17 cellular contexts compared by ENCODE assay signal in the genomic region with DNA sequence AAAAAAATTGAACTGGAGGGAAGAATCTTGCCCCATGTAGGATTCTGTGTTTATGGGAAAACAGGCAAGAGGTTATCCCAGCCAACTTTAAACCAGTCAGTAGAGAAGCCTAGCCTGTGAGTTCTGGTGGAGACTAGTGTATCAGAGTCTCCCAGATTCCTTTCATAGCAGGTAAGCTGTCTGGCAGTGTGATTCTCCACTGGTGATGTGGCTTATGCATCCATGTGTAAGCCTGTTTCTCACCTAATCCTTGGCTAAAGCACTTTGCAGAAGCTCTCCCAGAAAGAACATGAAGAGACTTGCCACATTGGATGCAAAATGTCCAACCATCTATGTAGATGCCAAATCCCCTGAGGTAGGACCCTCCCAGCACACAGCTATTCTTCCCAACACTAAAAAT.
DNase-seq lines count a peak whose midpoint lies in the region; ATAC-seq, FAIRE-seq and TF ChIP-seq lines count a peak whose summit lies in the region.
"Had no signal": no experiment of that assay in that cellular context is flagged by ENCODE, and none has a peak within 500 bp of the region (broad histone marks: within the 10 kb centered on the region; RNA-seq: fewer than 3 reads in every experiment).

No MANE protein-coding gene starts in this region.

- H3K27me3 ChIP-seq in endodermal cell (ENCODE audit: control insufficient read depth, insufficient read depth, low read length, poor library complexity, severe bottlenecking) (no peaks in the 10 kb centered on the region), right lobe of liver (no peaks in the 10 kb centered on the region)
- H3K27me3 ChIP-seq: colonic mucosa, right atrium auricular region, vagina had no signal

- no peak for TF ChIP-seq EP300 in A549 (IDR thresholded peaks at IDR 0.05)

- H3K4me1 Mint-ChIP-seq in endodermal cell: no peaks in the 10 kb centered on the region

- TF ChIP-seq POLR2A in A549 (IDR thresholded peaks at IDR 0.05; ENCODE audit: low read length): no peak
- no peak for TF ChIP-seq POLR2A in right lobe of liver (IDR thresholded peaks at IDR 0.05)

- H3K36me3 Mint-ChIP-seq in endodermal cell (ENCODE audit: low read depth): peaks cover 32% of the 10 kb centered on the region

- H3K9me3 Mint-ChIP-seq in endodermal cell: no peaks in the 10 kb centered on the region
- H3K9me3 Mint-ChIP-seq: activated CD4-positive, alpha-beta T cell treated with anti-CD3 and anti-CD28 coated beads, Interleukin-2, amount 10 ng/mL, durations not matched to agents 24 days and 14 days; IgD-negative memory B cell; nephron progenitor cell; stimulated activated naive CD8-positive, alpha-beta T cell treated with anti-CD3 and anti-CD28 coated beads, Interleukin-15, Interleukin-2, amounts not matched to agents 100 ng/mL and 50 ng/mL, for 24 hours had no signal

- H3K9me3 ChIP-seq in A549 (no peaks in the 10 kb centered on the region), endodermal cell (ENCODE audit: control insufficient read depth, low read length) (no peaks in the 10 kb centered on the region), right lobe of liver (no peaks in the 10 kb centered on the region)
- H3K9me3 ChIP-seq: colonic mucosa, right atrium auricular region, vagina had no signal

- DNase-seq in A549 (ENCODE audit: low read depth in 1 of 2, low spot score in 1 of 2) (peak in 1 of 2 experiments; percentile 36), NCI-H526 (lab: John Stamatoyannopoulos, UW) (peak; percentile 40 to 69), endodermal cell (no peak), right lobe of liver (no peak), hippocampal formation (lab: John Stamatoyannopoulos, UW) (no peak), ACHN (no peak)
- DNase-seq: activated CD4-positive, alpha-beta T cell treated with anti-CD3 and anti-CD28 coated beads, Interleukin-2, amount 10 ng/mL, durations not matched to agents 24 days and 14 days; colonic mucosa; NCI-H1694 treated with DMSO at 0.1 percent for 48 hours; NCI-H524 treated with DMSO at 0.1 percent for 48 hours; nephron progenitor cell had no signal

- intact Hi-C loops in right lobe of liver (cut with DNase I): no loop called here

- H3K27ac Mint-ChIP-seq in endodermal cell: peak overlapping the region; percentile 14
- H3K27ac Mint-ChIP-seq: activated CD4-positive, alpha-beta T cell treated with anti-CD3 and anti-CD28 coated beads, Interleukin-2, amount 10 ng/mL, durations not matched to agents 24 days and 14 days; IgD-negative memory B cell; nephron progenitor cell; stimulated activated naive CD8-positive, alpha-beta T cell treated with anti-CD3 and anti-CD28 coated beads, Interleukin-15, Interleukin-2, amounts not matched to agents 100 ng/mL and 50 ng/mL, for 24 hours had no signal

- no peak for TF ChIP-seq RAD21 in A549 (conservative IDR thresholded peaks at IDR 0.05 in 1 of 2, IDR thresholded peaks at IDR 0.05 in 1 of 2)

- H3K36me3 ChIP-seq in endodermal cell (ENCODE audit: control insufficient read depth, insufficient read depth, low read length) (peaks cover 8% of the 10 kb centered on the region), right lobe of liver (peaks cover 0 to 8% (median under 1%) of the 10 kb centered on the region in 4 donors)
- H3K36me3 ChIP-seq: right atrium auricular region, vagina had no signal

- H3K27ac ChIP-seq in A549 (peak overlapping the region; percentile 54 to 81), endodermal cell (ENCODE audit: low read depth, low read length) (no peak overlapping the region), right lobe of liver (peak overlapping the region; percentile 65 to 91 (median 72))
- H3K27ac ChIP-seq: colonic mucosa, right atrium auricular region, vagina had no signal

- CTCF ChIA-PET in A549 (lab: Yijun Ruan, JAX): interaction anchor here (0.9 to 1.6 kb wide), 3 partner anchors 121 to 391 kb away, joined by 3 to 6 read pairs (median 3); no protein-coding TSS in a partner anchor

- POLR2A ChIA-PET in A549 (lab: Yijun Ruan, JAX): no interaction called here

- H3K4me3 Mint-ChIP-seq in endodermal cell: no peak overlapping the region
- H3K4me3 Mint-ChIP-seq: activated CD4-positive, alpha-beta T cell treated with anti-CD3 and anti-CD28 coated beads, Interleukin-2, amount 10 ng/mL, durations not matched to agents 24 days and 14 days; IgD-negative memory B cell; nephron progenitor cell; stimulated activated naive CD8-positive, alpha-beta T cell treated with anti-CD3 and anti-CD28 coated beads, Interleukin-15, Interleukin-2, amounts not matched to agents 100 ng/mL and 50 ng/mL, for 24 hours had no signal

- peak; percentile 76 to 77; a peak in 5 of 6 replicates for ATAC-seq in A549
- peak in 3 of 4 donors; percentile 38 to 52 (median 52) for ATAC-seq in right lobe of liver
- ATAC-seq in HG03135 (IDR thresholded peaks at IDR 0.05; ENCODE audit: unreplicated experiment): no peak
- ATAC-seq in HG02852 (IDR thresholded peaks at IDR 0.05; ENCODE audit: unreplicated experiment): no peak

- FAIRE-seq in A549 (lab: Jason Lieb, UNC): no peak

- H3K27me3 Mint-ChIP-seq in endodermal cell (ENCODE audit: insufficient read depth): no peaks in the 10 kb centered on the region
- H3K27me3 Mint-ChIP-seq: activated CD4-positive, alpha-beta T cell treated with anti-CD3 and anti-CD28 coated beads, Interleukin-2, amount 10 ng/mL, durations not matched to agents 24 days and 14 days; IgD-negative memory B cell; stimulated activated naive CD8-positive, alpha-beta T cell treated with anti-CD3 and anti-CD28 coated beads, Interleukin-15, Interleukin-2, amounts not matched to agents 100 ng/mL and 50 ng/mL, for 24 hours had no signal

- H3K9ac ChIP-seq in endodermal cell (ENCODE audit: extremely low read depth, low read length, poor library complexity, severe bottlenecking): peak overlapping the region; percentile 26

- in situ Hi-C loops in ACHN (cut with HindIII; ENCODE audit: low pct_ligation_motif_present, low pct_unique_long_range_greater_than_20kb, low sequenced_read_pairs): no loop called here

- TF ChIP-seq CTCF in A549 (IDR thresholded peaks at IDR 0.05): no peak
- no peak for TF ChIP-seq CTCF in endodermal cell (conservative IDR thresholded peaks at IDR 0.05)
- no peak for TF ChIP-seq CTCF in right lobe of liver (IDR thresholded peaks at IDR 0.05)

- H3K4me3 ChIP-seq in A549 (no peak overlapping the region), endodermal cell (ENCODE audit: low read length) (no peak overlapping the region), right lobe of liver (no peak overlapping the region)
- H3K4me3 ChIP-seq: colonic mucosa, right atrium auricular region, vagina had no signal

- H3K4me1 ChIP-seq in A549: peaks cover 50% of the 10 kb centered on the region
- no peaks in the 10 kb centered on the region for H3K4me1 ChIP-seq in endodermal cell (ENCODE audit: control insufficient read depth, insufficient read depth, low read length)
- peaks cover 0 to 67% (median 25%) of the 10 kb centered on the region in 4 donors for H3K4me1 ChIP-seq in right lobe of liver
- H3K4me1 ChIP-seq: right atrium auricular region had no signal

- H3K4me2 ChIP-seq in A549: peak overlapping the region; percentile 64

TF ChIP-seq in A549, 52 proteins besides CTCF, POLR2A, EP300 and RAD21:
- no peak for TF ChIP-seq REST (IDR thresholded peaks at IDR 0.05)
- TF ChIP-seq, protein P1, sequence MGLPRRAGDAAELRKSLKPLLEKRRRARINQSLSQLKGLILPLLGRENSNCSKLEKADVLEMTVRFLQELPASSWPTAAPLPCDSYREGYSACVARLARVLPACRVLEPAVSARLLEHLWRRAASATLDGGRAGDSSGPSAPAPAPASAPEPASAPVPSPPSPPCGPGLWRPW (IDR thresholded peaks at IDR 0.05): no peak
- no peak for TF ChIP-seq PHF8 (IDR thresholded peaks at IDR 0.05; ENCODE audit: borderline replicate concordance, low read depth)
- TF ChIP-seq JUN (IDR thresholded peaks at IDR 0.05): no peak
- TF ChIP-seq FOSB (CRISPR knock-in tag; IDR thresholded peaks at IDR 0.05): no peak
- TF ChIP-seq CEBPB (IDR thresholded peaks at IDR 0.05): no peak
- no peak for TF ChIP-seq JUNB (IDR thresholded peaks at IDR 0.05)
- no peak for TF ChIP-seq HOXB5 (CRISPR knock-in tag; IDR thresholded peaks at IDR 0.05)
- TF ChIP-seq HOXB13 (CRISPR knock-in tag; IDR thresholded peaks at IDR 0.05; ENCODE audit: low read depth): no peak
- no peak for TF ChIP-seq NPAS2 (CRISPR knock-in tag; IDR thresholded peaks at IDR 0.05; ENCODE audit: borderline replicate concordance)
- no peak for TF ChIP-seq NFE2L2 (conservative IDR thresholded peaks at IDR 0.05; ENCODE audit: low read length)
- no peak for TF ChIP-seq KDM1A (IDR thresholded peaks at IDR 0.05; ENCODE audit: low read depth)
- no peak for TF ChIP-seq RARB (CRISPR knock-in tag; IDR thresholded peaks at IDR 0.05)

Comparison
In these comparisons a context has a peak if more than half of its experiments do, and no peak if none do; other contexts are left out.
1. ATAC-seq: peak in A549 (2 of 2) and right lobe of liver (3 of 4); none in HG03135 (single experiment) and HG02852 (single experiment).
2. DNase-seq: peak in NCI-H526 (2 of 2); none in endodermal cell (single experiment), right lobe of liver (0 of 3), hippocampal formation (0 of 2) and ACHN (single experiment).